Comparison of ENCODE assay signal across 8 cellular contexts in genomic region chr1:118004312-118004711, GRCh38.
"Had no signal": no experiment of that assay in that cellular context is flagged by ENCODE, and none has a peak within 500 bp of the region (broad histone marks: within the 10 kb centered on the region; RNA-seq: fewer than 3 reads in every experiment).

No MANE protein-coding gene starts in this region.

- H3K27ac ChIP-seq: KMS-11 had no signal

- DNase-seq: GOT3, H9, HCEC 1CT, HFFc6, KBM-7 had no signal

- H3K4me2 ChIP-seq: KMS-11 had no signal

- H3K9ac ChIP-seq: KMS-11 had no signal

- FAIRE-seq: H54, HTR-8/SVneo had no signal
